Comparison of ENCODE assay signal across 11 cellular contexts in the genomic region with DNA sequence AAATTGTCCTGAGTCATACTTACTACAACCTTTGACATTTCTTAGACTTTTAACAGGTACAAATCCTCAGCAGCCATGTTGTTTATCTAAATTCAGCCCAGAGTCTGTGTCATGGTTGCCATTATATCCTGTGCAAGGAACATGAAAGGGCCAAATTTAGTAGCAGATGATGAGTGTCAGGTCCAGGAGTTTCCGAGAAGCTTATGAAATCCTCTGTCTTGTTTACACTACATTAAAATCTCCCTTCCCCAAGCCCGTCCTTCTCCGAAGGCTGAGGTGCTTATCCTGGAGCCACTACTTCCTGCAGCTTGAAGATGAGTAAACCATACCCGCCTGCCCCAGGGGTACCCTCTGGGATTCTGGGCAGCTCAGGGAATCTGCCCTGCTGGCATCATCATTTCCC.
DNase-seq lines count a peak whose midpoint lies in the region; ATAC-seq and TF ChIP-seq lines count a peak whose summit lies in the region.
"Had no signal": no experiment of that assay in that cellular context is flagged by ENCODE, and none has a peak within 500 bp of the region (broad histone marks: within the 10 kb centered on the region; RNA-seq: fewer than 3 reads in every experiment).

No MANE protein-coding gene starts in this region.

- intact Hi-C loops in activated naive CD4-positive, alpha-beta T cell treated with anti-CD3 and anti-CD28 coated beads for 36 hours (cut with micrococcal nuclease): loop anchor here (10.0 kb wide), 2 partner anchors 1206 to 1996 kb away; partner anchors contain the start of gene AKAP11
- intact Hi-C loops in lower lobe of right lung (cut with DNase I): no loop called here

- H3K4me1 ChIP-seq in lower lobe of right lung (peaks cover 40% of the 10 kb centered on the region), tibial nerve (peaks cover 0 to 41% (median 21%) of the 10 kb centered on the region in 4 donors)

- CTCF ChIA-PET in activated naive CD4-positive, alpha-beta T cell treated with anti-CD3 and anti-CD28 coated beads for 36 hours (lab: Charles Lee): no interaction called here

- H3K4me3 ChIP-seq in lower lobe of right lung (no peak overlapping the region), tibial nerve (no peak overlapping the region)

- TF ChIP-seq CTCF in lower lobe of right lung (IDR thresholded peaks at IDR 0.05): no peak
- no peak for TF ChIP-seq CTCF in tibial nerve (IDR thresholded peaks at IDR 0.05)

- no peaks in the 10 kb centered on the region for H3K9me3 ChIP-seq in lower lobe of right lung
- H3K9me3 ChIP-seq in tibial nerve: no peaks in the 10 kb centered on the region

- H3K36me3 Mint-ChIP-seq in activated naive CD4-positive, alpha-beta T cell treated with anti-CD3 and anti-CD28 coated beads for 36 hours (ENCODE audit: low read depth): no peaks in the 10 kb centered on the region

- TF ChIP-seq POLR2A in tibial nerve (IDR thresholded peaks at IDR 0.05): no peak

- peaks cover 56% of the 10 kb centered on the region for H3K4me1 Mint-ChIP-seq in activated naive CD4-positive, alpha-beta T cell treated with anti-CD3 and anti-CD28 coated beads for 36 hours (ENCODE audit: low read depth)

- ATAC-seq in lower lobe of right lung: peak; percentile 27 to 67
- no peak for ATAC-seq in HG02623 (IDR thresholded peaks at IDR 0.05; ENCODE audit: unreplicated experiment)
- ATAC-seq: WTC11 had no signal

- peak overlapping the region; percentile 73 for H3K27ac ChIP-seq in cingulate gyrus (ENCODE audit: low read depth, low read length)
- H3K27ac ChIP-seq in lower lobe of right lung: peak overlapping the region; percentile 50
- H3K27ac ChIP-seq in tibial nerve: peak overlapping the region; percentile 51 to 86 (median 71)

- H3K36me3 ChIP-seq in lower lobe of right lung (no peaks in the 10 kb centered on the region), tibial nerve (no peaks in the 10 kb centered on the region)

- DNase-seq in activated naive CD4-positive, alpha-beta T cell treated with anti-CD3 and anti-CD28 coated beads for 36 hours: peak; percentile 16
- DNase-seq in activated naive CD4-positive, alpha-beta T cell treated with anti-CD3 and anti-CD28 coated beads, Interleukin-2, amount 50 U/mL, for 16 hours: no peak
- DNase-seq in lower lobe of right lung: no peak
- peak in 1 of 2 donors; percentile 34 for DNase-seq in tibial nerve (ENCODE audit: low spot score in 2 of 2)
- no peak for DNase-seq in NCI-H82 treated with DMSO at 0.1 percent for 48 hours (lab: John Stamatoyannopoulos, UW; ENCODE audit: unreplicated experiment)
- DNase-seq in SIG-M5 treated with dmso at 0.1 percent for 504 hours (lab: John Stamatoyannopoulos, UW; ENCODE audit: unreplicated experiment): no peak
- DNase-seq: GDM1, NCI-H146 had no signal

- 54 to 68% methylated on average over 4 of the region's 4 CpGs for WGBS in tibial nerve, 2 donors

- TF ChIP-seq EP300 in tibial nerve (IDR thresholded peaks at IDR 0.05): peak; percentile 57 to 68

- no peaks in the 10 kb centered on the region for H3K9me3 Mint-ChIP-seq in activated naive CD4-positive, alpha-beta T cell treated with anti-CD3 and anti-CD28 coated beads for 36 hours

- no peaks in the 10 kb centered on the region for H3K27me3 Mint-ChIP-seq in activated naive CD4-positive, alpha-beta T cell treated with anti-CD3 and anti-CD28 coated beads for 36 hours (ENCODE audit: low read depth)

- H3K27me3 ChIP-seq in lower lobe of right lung (ENCODE audit: low read depth): no peaks in the 10 kb centered on the region
- no peaks in the 10 kb centered on the region for H3K27me3 ChIP-seq in tibial nerve

- H3K4me3 Mint-ChIP-seq in activated naive CD4-positive, alpha-beta T cell treated with anti-CD3 and anti-CD28 coated beads for 36 hours: no peak overlapping the region
- H3K4me3 Mint-ChIP-seq: WTC11 had no signal

- H3K27ac Mint-ChIP-seq in activated naive CD4-positive, alpha-beta T cell treated with anti-CD3 and anti-CD28 coated beads for 36 hours: peak overlapping the region; percentile 65
- H3K27ac Mint-ChIP-seq: WTC11 had no signal
